ENCODE assay signal across 8 cellular contexts in the genomic region with DNA sequence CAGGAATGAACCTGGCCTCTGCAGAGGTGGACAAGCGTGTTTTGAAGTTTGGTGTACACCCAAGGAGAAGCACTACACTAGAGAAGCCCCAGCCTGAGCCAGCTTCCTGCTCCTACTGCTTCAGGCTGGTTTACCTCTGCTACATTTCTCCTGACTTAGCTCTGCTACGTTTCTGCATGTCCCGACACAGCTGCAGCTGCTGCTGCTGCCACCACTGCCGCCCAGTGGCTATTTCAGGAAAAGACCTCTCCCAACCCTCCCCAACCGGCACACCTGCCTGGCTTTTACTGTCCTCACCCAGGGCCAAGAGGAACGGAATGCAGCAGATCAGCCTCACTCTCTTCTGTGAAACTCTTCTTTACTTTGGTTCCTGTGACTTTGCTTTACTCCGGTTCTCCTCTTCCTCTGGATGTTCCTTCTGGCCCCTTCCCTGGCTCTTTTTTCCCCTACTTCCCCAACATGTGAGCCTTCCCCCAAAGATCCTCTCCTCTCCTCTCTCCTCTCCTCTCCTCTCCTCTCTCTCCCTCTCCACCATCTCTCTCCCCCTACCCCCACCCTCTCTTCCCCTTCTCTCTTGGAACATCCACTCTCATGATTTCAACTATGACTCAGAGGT. TPM values are rescaled to one million over a fixed set of nuclear protein-coding genes. Genes with fewer than 3 reads are reported as not detected.
DNase-seq lines count a peak whose midpoint lies in the region; TF ChIP-seq lines count a peak whose summit lies in the region.
"Had no signal": no experiment of that assay in that cellular context is flagged by ENCODE, and none has a peak within 500 bp of the region (broad histone marks: within the 10 kb centered on the region; RNA-seq: fewer than 3 reads in every experiment).

No MANE protein-coding gene starts in this region.

- H3K4me1 Mint-ChIP-seq in HFFc6 (ENCODE audit: low read depth): no peaks in the 10 kb centered on the region

- no peaks in the 10 kb centered on the region for H3K27me3 ChIP-seq in GM06990 (replicated peaks; ENCODE audit: control insufficient read depth, insufficient read depth, low read length)

- H3K9me3 Mint-ChIP-seq in HFFc6: no peaks in the 10 kb centered on the region

- H3K36me3 ChIP-seq in GM06990 (ENCODE audit: control insufficient read depth, insufficient read depth, low read length): no peaks in the 10 kb centered on the region

- H3K4me3 Mint-ChIP-seq in HFFc6: no peak overlapping the region

- no peak overlapping the region for H3K27ac Mint-ChIP-seq in HFFc6

- H3K4me3 ChIP-seq in GM06990 (replicated peaks; ENCODE audit: low read depth, low read length): no peak overlapping the region

- DNase-seq in GM06990 (ENCODE audit: extremely low read depth, insufficient read length) (peak; percentile 21), HFFc6 (peak; percentile 5), NCI-H345 treated with DMSO at 0.1 percent for 48 hours (lab: John Stamatoyannopoulos, UW; ENCODE audit: unreplicated experiment) (peak; percentile 33), hepatic stellate cell (ENCODE audit: low spot score) (peak; percentile 27), DMS114 treated with DMSO at 0.1 percent for 48 hours (lab: John Stamatoyannopoulos, UW; ENCODE audit: unreplicated experiment) (no peak)
- DNase-seq in activated naive CD4-positive, alpha-beta T cell treated with Interleukin-2 at 50 U/mL for 16 hours: peak; percentile 5
- DNase-seq in stimulated activated CD4-positive, alpha-beta T cell treated with anti-CD3 and anti-CD28 coated beads, TNF-alpha, amount 100 ng/mL, for 48 hours (ENCODE audit: low read depth in 3 of 3): peak in 2 of 3 donors; percentile 0 to 52

- TF ChIP-seq CTCF in GM06990 (IDR thresholded peaks at IDR 0.05; ENCODE audit: insufficient read depth, low read length, poor library complexity, severe bottlenecking) (peak; percentile 67), HFFc6 (IDR thresholded peaks at IDR 0.05) (peak; percentile 68)

- H3K27me3 Mint-ChIP-seq in HFFc6 (ENCODE audit: insufficient read depth): peaks cover 7% of the 10 kb centered on the region

- no peaks in the 10 kb centered on the region for H3K36me3 Mint-ChIP-seq in HFFc6 (ENCODE audit: low read depth)

RNA-seq across cellular contexts. Expression of a gene that starts 3.1 kb away (rescaled TPM):
- total RNA-seq in HFFc6 (2021; fragmentation: NEBNext Ultra II Directional; extraction: Animal tissue kit (Norgen Biotek cat#: 25700)): not detected
- total RNA-seq: pulmonary artery endothelial cell had no signal

RNA-seq across cellular contexts. Expression of a gene that starts 5.1 kb away (rescaled TPM):
- not detected for total RNA-seq in HFFc6 (2021; fragmentation: NEBNext Ultra II Directional; extraction: Animal tissue kit (Norgen Biotek cat#: 25700))
- total RNA-seq: pulmonary artery endothelial cell had no signal

RNA-seq across cellular contexts. Expression of a gene that starts 18.9 kb away (rescaled TPM):
- not detected for total RNA-seq in HFFc6 (2021; fragmentation: NEBNext Ultra II Directional; extraction: Animal tissue kit (Norgen Biotek cat#: 25700))
- total RNA-seq: pulmonary artery endothelial cell had no signal

RNA-seq across cellular contexts. Expression of a gene that starts 26.7 kb away (rescaled TPM):
- total RNA-seq in HFFc6 (2021; fragmentation: NEBNext Ultra II Directional; extraction: Animal tissue kit (Norgen Biotek cat#: 25700)): 10 to 100 TPM; 72.7 to 89.5 (median 87.1) TPM

RNA-seq across cellular contexts. Expression of a gene that starts 26.8 kb away (rescaled TPM):
- total RNA-seq in HFFc6 (2021; fragmentation: NEBNext Ultra II Directional; extraction: Animal tissue kit (Norgen Biotek cat#: 25700)): 10 to 100 TPM; 10.7 to 30.2 (median 25.8) TPM
